In genomic region chr13:60645552-60646138, GRCh38 we compare ENCODE assay signal across 11 cellular contexts.
DNase-seq lines count a peak whose midpoint lies in the region; ATAC-seq lines count a peak whose summit lies in the region.
"Had no signal": no experiment of that assay in that cellular context is flagged by ENCODE, and none has a peak within 500 bp of the region (broad histone marks: within the 10 kb centered on the region; RNA-seq: fewer than 3 reads in every experiment).

No MANE protein-coding gene starts in this region.

- ATAC-seq in GM19452 (IDR thresholded peaks at IDR 0.05; ENCODE audit: unreplicated experiment) = peak; percentile 64
- ATAC-seq in HG03039 (IDR thresholded peaks at IDR 0.05; ENCODE audit: unreplicated experiment) = peak; percentile 56
- ATAC-seq in HG03460 (IDR thresholded peaks at IDR 0.05; ENCODE audit: unreplicated experiment) = no peak
- ATAC-seq in GM21423 (IDR thresholded peaks at IDR 0.05; ENCODE audit: unreplicated experiment) = no peak
- ATAC-seq in GM19324 (IDR thresholded peaks at IDR 0.05; ENCODE audit: low FRiP score, unreplicated experiment) = no peak
- ATAC-seq: WTC11 had no signal

- peak; percentile 46 for DNase-seq in NCI-H69 (lab: John Stamatoyannopoulos, UW)
- peak; percentile 87 for DNase-seq in kidney tubule cell (ENCODE audit: low spot score)
- no peak for DNase-seq in CD1c-positive myeloid dendritic cell (ENCODE audit: extremely low spot score)
- DNase-seq: CD4-positive, CD25-positive, alpha-beta regulatory T cell; NCI-H187 treated with DMSO at 0.1 percent for 48 hours had no signal

Comparison
In these comparisons a context has a peak if more than half of its experiments do, and no peak if none do; other contexts are left out.
1. ATAC-seq: peak in GM19452 (single experiment) and HG03039 (single experiment); none in HG03460 (single experiment), GM21423 (single experiment) and GM19324 (single experiment).